ENCODE assay signal across 22 cellular contexts in genomic region chr10:8575551-8576100, GRCh38.
"Had no signal": no experiment of that assay in that cellular context is flagged by ENCODE, and none has a peak within 500 bp of the region (broad histone marks: within the 10 kb centered on the region; RNA-seq: fewer than 3 reads in every experiment).

No MANE protein-coding gene starts in this region.

- DNase-seq: hypothalamus; immature natural killer cell; islet precursor cell; left ventricle myocardium inferior; mesendoderm; midbrain; mucosa of descending colon; naive thymus-derived CD4-positive, alpha-beta T cell; ovary; right lobe of liver; stimulated activated CD4-positive, alpha-beta T cell treated with anti-CD3 and anti-CD28 coated beads, Interleukin-1b, Interleukin-23, amount 100 ng/mL, for 48 hours; stimulated activated CD4-positive, alpha-beta T cell treated with anti-CD3 and anti-CD28 coated beads, Interleukin-2, amount 100 ng/mL, for 48 hours; stimulated activated CD4-positive, alpha-beta T cell treated with anti-CD3 and anti-CD28 coated beads, Interleukin-4, amount 100 ng/mL, for 4 hours; stimulated activated CD8-positive, alpha-beta memory T cell treated with anti-CD3 and anti-CD28 coated beads, Interleukin-4, amount 100 ng/mL, for 48 hours; stimulated activated naive B cell treated with anti-CD40 and anti-IgM and Interleukin-4, amounts not matched to agents 10 μg/mL and 1 μg/mL and 100 μg/mL, for 72 hours; stomach; testis; thyroid gland; transverse colon; upper lobe of left lung had no signal

- ATAC-seq: mucosa of descending colon; naive thymus-derived CD4-positive, alpha-beta T cell; natural killer cell treated with Interleukin-12 subunit alpha and Interleukin-12 subunit beta and Interleukin-15 and Interleukin-18, amount 100 ng/mL, for 72 hours; right lobe of liver; stimulated activated naive B cell treated with anti-CD40 and anti-IgM and Interleukin-4, amounts not matched to agents 10 μg/mL and 1 μg/mL and 100 μg/mL, for 72 hours had no signal

- H3K27ac Mint-ChIP-seq: immature natural killer cell; naive thymus-derived CD4-positive, alpha-beta T cell; natural killer cell treated with Interleukin-12 subunit alpha and Interleukin-12 subunit beta and Interleukin-15 and Interleukin-18, amount 100 ng/mL, for 72 hours; progenitor cell of endocrine pancreas; stimulated activated naive B cell treated with anti-CD40 and anti-IgM and Interleukin-4, amounts not matched to agents 10 μg/mL and 1 μg/mL and 100 μg/mL, for 72 hours had no signal

- H3K4me1 Mint-ChIP-seq: immature natural killer cell had no signal

- H3K4me3 Mint-ChIP-seq: immature natural killer cell; naive thymus-derived CD4-positive, alpha-beta T cell; natural killer cell treated with Interleukin-12 subunit alpha and Interleukin-12 subunit beta and Interleukin-15 and Interleukin-18, amount 100 ng/mL, for 72 hours; stimulated activated naive B cell treated with anti-CD40 and anti-IgM and Interleukin-4, amounts not matched to agents 10 μg/mL and 1 μg/mL and 100 μg/mL, for 72 hours had no signal

- H3K9me3 Mint-ChIP-seq: immature natural killer cell; natural killer cell treated with Interleukin-12 subunit alpha and Interleukin-12 subunit beta and Interleukin-15 and Interleukin-18, amount 100 ng/mL, for 72 hours; stimulated activated naive B cell treated with anti-CD40 and anti-IgM and Interleukin-4, amounts not matched to agents 10 μg/mL and 1 μg/mL and 100 μg/mL, for 72 hours had no signal

- H3K36me3 Mint-ChIP-seq: immature natural killer cell; naive thymus-derived CD4-positive, alpha-beta T cell; natural killer cell treated with Interleukin-12 subunit alpha and Interleukin-12 subunit beta and Interleukin-15 and Interleukin-18, amount 100 ng/mL, for 72 hours; stimulated activated naive B cell treated with anti-CD40 and anti-IgM and Interleukin-4, amounts not matched to agents 10 μg/mL and 1 μg/mL and 100 μg/mL, for 72 hours had no signal
